Comparison of ENCODE assay signal across 9 cellular contexts in the genomic region with DNA sequence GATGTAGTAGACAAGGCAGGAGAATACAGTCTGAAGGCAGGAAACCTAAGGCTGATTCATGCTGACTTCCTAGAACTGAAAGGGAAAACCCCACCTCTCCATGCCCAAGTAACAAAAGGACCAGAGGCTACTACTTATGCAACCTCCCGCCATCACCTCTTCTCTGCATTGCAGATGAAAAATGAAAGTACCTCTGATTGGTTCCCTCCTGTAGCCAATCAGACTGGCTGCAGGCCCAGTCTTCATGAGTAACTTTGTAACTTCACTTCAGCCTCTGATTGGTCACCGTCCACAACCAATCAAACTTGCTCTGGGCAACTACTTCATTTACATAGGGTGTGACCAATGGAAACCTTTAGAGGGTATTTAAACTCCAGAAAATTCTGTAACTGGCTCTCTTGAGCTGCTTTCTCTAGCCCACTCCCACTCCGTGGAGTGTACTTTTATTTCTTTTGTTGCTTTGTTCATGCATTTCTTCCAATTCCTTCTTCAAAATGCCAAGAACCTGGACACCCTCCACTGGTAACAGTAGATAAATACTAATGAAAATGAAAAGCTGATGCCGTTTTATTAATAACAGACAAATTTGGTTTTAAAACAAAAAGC. TPM values are rescaled to one million over a fixed set of nuclear protein-coding genes. Genes with fewer than 3 reads are reported as not detected.
DNase-seq lines count a peak whose midpoint lies in the region; ATAC-seq lines count a peak whose summit lies in the region.
"Had no signal": no experiment of that assay in that cellular context is flagged by ENCODE, and none has a peak within 500 bp of the region (broad histone marks: within the 10 kb centered on the region; RNA-seq: fewer than 3 reads in every experiment).

No MANE protein-coding gene starts in this region.

- no peaks in the 10 kb centered on the region for H3K9me3 Mint-ChIP-seq in activated CD4-positive, alpha-beta T cell treated with anti-CD3 and anti-CD28 coated beads for 36 hours (ENCODE audit: low read depth)

- intact Hi-C loops in activated CD4-positive, alpha-beta T cell treated with anti-CD3 and anti-CD28 coated beads for 36 hours (cut with DNase I, micrococcal nuclease) = no loop called here

- H3K27me3 Mint-ChIP-seq in activated CD4-positive, alpha-beta T cell treated with anti-CD3 and anti-CD28 coated beads for 36 hours = peaks cover 51% of the 10 kb centered on the region

- peak; percentile 93 for ATAC-seq in activated CD4-positive, alpha-beta T cell treated with anti-CD3 and anti-CD28 coated beads for 36 hours
- ATAC-seq in GM19328 (IDR thresholded peaks at IDR 0.05; ENCODE audit: unreplicated experiment) = no peak

- H3K4me3 Mint-ChIP-seq in activated CD4-positive, alpha-beta T cell treated with anti-CD3 and anti-CD28 coated beads for 36 hours = no peak overlapping the region

- peaks cover 14% of the 10 kb centered on the region for H3K4me1 Mint-ChIP-seq in activated CD4-positive, alpha-beta T cell treated with anti-CD3 and anti-CD28 coated beads for 36 hours

- H3K36me3 Mint-ChIP-seq in activated CD4-positive, alpha-beta T cell treated with anti-CD3 and anti-CD28 coated beads for 36 hours (ENCODE audit: low read depth) = no peaks in the 10 kb centered on the region

- CTCF ChIA-PET in activated CD4-positive, alpha-beta T cell treated with anti-CD3 and anti-CD28 coated beads for 36 hours (lab: Charles Lee) = interaction anchor here (0.8 to 1.3 kb wide), 2 partner anchors 15 to 32 kb away, joined by 3 to 5 read pairs; no protein-coding TSS in a partner anchor

- POLR2A ChIA-PET in activated CD4-positive, alpha-beta T cell treated with anti-CD3 and anti-CD28 coated beads for 36 hours (lab: Charles Lee) = no interaction called here

- H3K27ac Mint-ChIP-seq in activated CD4-positive, alpha-beta T cell treated with anti-CD3 and anti-CD28 coated beads for 36 hours = no peak overlapping the region

- peak; percentile 67 for DNase-seq in activated CD4-positive, alpha-beta T cell treated with anti-CD3 and anti-CD28 coated beads for 36 hours
- no peak for DNase-seq in activated CD4-positive, alpha-beta T cell treated with anti-CD3 and anti-CD28 coated beads for 4 hours
- DNase-seq in NCI-H226 (peak; percentile 97), amniotic epithelial cell (ENCODE audit: low read depth) (peak; percentile 80), hippocampal formation (lab: John Stamatoyannopoulos, UW) (no peak), SKM-1 treated with dmso at 0.1 percent for 144 hours (lab: John Stamatoyannopoulos, UW; ENCODE audit: unreplicated experiment) (no peak)
- peak; percentile 22 to 26 for DNase-seq in stimulated activated CD4-positive, alpha-beta T cell treated with anti-CD3 and anti-CD28 coated beads, Interleukin-2, amount 100 ng/mL, for 24 hours
- DNase-seq: C1 segment of cervical spinal cord had no signal

RNA-seq across cellular contexts. Expression of gene MAP6, which starts 5.2 kb away (rescaled TPM):
- total RNA-seq in activated CD4-positive, alpha-beta T cell treated with anti-CD3 and anti-CD28 coated beads for 36 hours = under 1 TPM in 1 of 2 experiments, not detected in 1; 0.05 TPM

RNA-seq across cellular contexts. Expression of gene MOGAT2, which starts 43.6 kb away (rescaled TPM):
- total RNA-seq in activated CD4-positive, alpha-beta T cell treated with anti-CD3 and anti-CD28 coated beads for 36 hours = not detected

Comparison
In these comparisons a context has a peak if more than half of its experiments do, and no peak if none do; other contexts are left out.
1. DNase-seq: peak in activated CD4-positive, alpha-beta T cell treated with anti-CD3 and anti-CD28 coated beads for 36 hours (single experiment), NCI-H226 (single experiment), amniotic epithelial cell (single experiment) and stimulated activated CD4-positive, alpha-beta T cell treated with anti-CD3 and anti-CD28 coated beads, Interleukin-2, amount 100 ng/mL, for 24 hours (2 of 2); none in activated CD4-positive, alpha-beta T cell treated with anti-CD3 and anti-CD28 coated beads for 4 hours (0 of 2), hippocampal formation (0 of 2) and SKM-1 treated with dmso at 0.1 percent for 144 hours (single experiment).